ENCODE assay signal across 1 cellular context in the genomic region with DNA sequence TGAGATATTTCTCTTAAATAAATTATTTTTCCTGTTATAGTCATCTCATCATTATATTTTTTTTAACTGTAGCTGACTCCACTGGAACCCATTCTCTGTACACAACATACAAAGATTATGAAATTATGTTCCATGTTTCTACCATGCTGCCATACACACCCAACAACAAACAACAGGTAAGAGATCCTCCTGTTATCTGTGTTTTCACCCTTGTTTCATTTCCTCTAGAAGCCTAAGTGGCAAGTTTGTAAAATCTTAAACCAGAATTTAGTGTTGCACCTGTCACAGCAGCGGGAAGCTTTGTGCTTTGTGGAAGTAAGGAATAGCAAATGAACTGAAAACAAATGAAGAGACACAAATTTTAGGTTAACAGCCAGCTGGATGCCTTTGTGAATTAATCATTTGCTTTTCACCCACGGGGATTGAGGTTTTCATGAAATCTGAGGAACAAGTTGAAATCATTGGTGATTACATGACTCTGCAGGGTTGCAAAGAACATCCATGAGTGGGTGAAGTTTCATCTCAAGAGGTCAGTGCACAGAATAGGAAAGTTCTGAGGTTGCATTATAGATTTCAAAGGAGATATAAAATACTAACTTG.
TF ChIP-seq lines count a peak whose summit lies in the region.

No MANE protein-coding gene starts in this region.

TF ChIP-seq in WTC11, 78 proteins besides CTCF, POLR2A, EP300 and RAD21 (continued from another document):
- TF ChIP-seq RORB (CRISPR knock-in tag; IDR thresholded peaks at IDR 0.05) = no peak
- TF ChIP-seq ZNF219 (CRISPR knock-in tag; IDR thresholded peaks at IDR 0.05; ENCODE audit: borderline replicate concordance) = no peak
- TF ChIP-seq, protein P1, sequence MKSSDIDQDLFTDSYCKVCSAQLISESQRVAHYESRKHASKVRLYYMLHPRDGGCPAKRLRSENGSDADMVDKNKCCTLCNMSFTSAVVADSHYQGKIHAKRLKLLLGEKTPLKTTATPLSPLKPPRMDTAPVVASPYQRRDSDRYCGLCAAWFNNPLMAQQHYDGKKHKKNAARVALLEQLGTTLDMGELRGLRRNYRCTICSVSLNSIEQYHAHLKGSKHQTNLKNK (CRISPR knock-in tag; IDR thresholded peaks at IDR 0.05) = no peak
- TF ChIP-seq, protein P2, sequence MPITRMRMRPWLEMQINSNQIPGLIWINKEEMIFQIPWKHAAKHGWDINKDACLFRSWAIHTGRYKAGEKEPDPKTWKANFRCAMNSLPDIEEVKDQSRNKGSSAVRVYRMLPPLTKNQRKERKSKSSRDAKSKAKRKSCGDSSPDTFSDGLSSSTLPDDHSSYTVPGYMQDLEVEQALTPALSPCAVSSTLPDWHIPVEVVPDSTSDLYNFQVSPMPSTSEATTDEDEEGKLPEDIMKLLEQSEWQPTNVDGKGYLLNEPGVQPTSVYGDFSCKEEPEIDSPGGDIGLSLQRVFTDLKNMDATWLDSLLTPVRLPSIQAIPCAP (CRISPR knock-in tag; IDR thresholded peaks at IDR 0.05) = no peak
- TF ChIP-seq, protein P3, sequence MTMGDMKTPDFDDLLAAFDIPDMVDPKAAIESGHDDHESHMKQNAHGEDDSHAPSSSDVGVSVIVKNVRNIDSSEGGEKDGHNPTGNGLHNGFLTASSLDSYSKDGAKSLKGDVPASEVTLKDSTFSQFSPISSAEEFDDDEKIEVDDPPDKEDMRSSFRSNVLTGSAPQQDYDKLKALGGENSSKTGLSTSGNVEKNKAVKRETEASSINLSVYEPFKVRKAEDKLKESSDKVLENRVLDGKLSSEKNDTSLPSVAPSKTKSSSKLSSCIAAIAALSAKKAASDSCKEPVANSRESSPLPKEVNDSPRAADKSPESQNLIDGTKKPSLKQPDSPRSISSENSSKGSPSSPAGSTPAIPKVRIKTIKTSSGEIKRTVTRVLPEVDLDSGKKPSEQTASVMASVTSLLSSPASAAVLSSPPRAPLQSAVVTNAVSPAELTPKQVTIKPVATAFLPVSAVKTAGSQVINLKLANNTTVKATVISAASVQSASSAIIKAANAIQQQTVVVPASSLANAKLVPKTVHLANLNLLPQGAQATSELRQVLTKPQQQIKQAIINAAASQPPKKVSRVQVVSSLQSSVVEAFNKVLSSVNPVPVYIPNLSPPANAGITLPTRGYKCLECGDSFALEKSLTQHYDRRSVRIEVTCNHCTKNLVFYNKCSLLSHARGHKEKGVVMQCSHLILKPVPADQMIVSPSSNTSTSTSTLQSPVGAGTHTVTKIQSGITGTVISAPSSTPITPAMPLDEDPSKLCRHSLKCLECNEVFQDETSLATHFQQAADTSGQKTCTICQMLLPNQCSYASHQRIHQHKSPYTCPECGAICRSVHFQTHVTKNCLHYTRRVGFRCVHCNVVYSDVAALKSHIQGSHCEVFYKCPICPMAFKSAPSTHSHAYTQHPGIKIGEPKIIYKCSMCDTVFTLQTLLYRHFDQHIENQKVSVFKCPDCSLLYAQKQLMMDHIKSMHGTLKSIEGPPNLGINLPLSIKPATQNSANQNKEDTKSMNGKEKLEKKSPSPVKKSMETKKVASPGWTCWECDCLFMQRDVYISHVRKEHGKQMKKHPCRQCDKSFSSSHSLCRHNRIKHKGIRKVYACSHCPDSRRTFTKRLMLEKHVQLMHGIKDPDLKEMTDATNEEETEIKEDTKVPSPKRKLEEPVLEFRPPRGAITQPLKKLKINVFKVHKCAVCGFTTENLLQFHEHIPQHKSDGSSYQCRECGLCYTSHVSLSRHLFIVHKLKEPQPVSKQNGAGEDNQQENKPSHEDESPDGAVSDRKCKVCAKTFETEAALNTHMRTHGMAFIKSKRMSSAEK (CRISPR knock-in tag; IDR thresholded peaks at IDR 0.05; ENCODE audit: borderline replicate concordance) = no peak
- TF ChIP-seq, protein P4, sequence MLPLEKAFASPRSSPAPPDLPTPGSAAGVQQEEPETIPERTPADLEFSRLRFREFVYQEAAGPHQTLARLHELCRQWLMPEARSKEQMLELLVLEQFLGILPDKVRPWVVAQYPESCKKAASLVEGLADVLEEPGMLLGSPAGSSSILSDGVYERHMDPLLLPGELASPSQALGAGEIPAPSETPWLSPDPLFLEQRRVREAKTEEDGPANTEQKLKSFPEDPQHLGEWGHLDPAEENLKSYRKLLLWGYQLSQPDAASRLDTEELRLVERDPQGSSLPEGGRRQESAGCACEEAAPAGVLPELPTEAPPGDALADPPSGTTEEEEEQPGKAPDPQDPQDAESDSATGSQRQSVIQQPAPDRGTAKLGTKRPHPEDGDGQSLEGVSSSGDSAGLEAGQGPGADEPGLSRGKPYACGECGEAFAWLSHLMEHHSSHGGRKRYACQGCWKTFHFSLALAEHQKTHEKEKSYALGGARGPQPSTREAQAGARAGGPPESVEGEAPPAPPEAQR (CRISPR knock-in tag; IDR thresholded peaks at IDR 0.05) = no peak
- no peak for TF ChIP-seq NFE2L1 (CRISPR knock-in tag; IDR thresholded peaks at IDR 0.05)
- TF ChIP-seq, protein P5, sequence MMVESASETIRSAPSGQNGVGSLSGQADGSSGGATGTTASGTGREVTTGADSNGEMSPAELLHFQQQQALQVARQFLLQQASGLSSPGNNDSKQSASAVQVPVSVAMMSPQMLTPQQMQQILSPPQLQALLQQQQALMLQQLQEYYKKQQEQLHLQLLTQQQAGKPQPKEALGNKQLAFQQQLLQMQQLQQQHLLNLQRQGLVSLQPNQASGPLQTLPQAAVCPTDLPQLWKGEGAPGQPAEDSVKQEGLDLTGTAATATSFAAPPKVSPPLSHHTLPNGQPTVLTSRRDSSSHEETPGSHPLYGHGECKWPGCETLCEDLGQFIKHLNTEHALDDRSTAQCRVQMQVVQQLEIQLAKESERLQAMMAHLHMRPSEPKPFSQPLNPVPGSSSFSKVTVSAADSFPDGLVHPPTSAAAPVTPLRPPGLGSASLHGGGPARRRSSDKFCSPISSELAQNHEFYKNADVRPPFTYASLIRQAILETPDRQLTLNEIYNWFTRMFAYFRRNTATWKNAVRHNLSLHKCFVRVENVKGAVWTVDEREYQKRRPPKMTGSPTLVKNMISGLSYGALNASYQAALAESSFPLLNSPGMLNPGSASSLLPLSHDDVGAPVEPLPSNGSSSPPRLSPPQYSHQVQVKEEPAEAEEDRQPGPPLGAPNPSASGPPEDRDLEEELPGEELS (CRISPR knock-in tag; IDR thresholded peaks at IDR 0.05) = no peak
